In genomic region chr16:56245197-56245596, GRCh38 we compare ENCODE assay signal across 16 cellular contexts. TPM values are rescaled to one million over a fixed set of nuclear protein-coding genes. Genes with fewer than 3 reads are reported as not detected.
DNase-seq lines count a peak whose midpoint lies in the region; ATAC-seq and TF ChIP-seq lines count a peak whose summit lies in the region.
"Had no signal": no experiment of that assay in that cellular context is flagged by ENCODE, and none has a peak within 500 bp of the region (broad histone marks: within the 10 kb centered on the region; RNA-seq: fewer than 3 reads in every experiment).

No MANE protein-coding gene starts in this region.

- H3K27ac Mint-ChIP-seq in chondrocyte (ENCODE audit: unreplicated experiment) (peak overlapping the region; percentile 61), nephron (peak overlapping the region in 2 of 3 experiments; percentile 30 to 83)
- H3K27ac Mint-ChIP-seq in activated CD4-positive, alpha-beta memory T cell treated with anti-CD3 and anti-CD28 coated beads, Interleukin-2, amount 10 ng/mL, durations not matched to agents 7 days and 5 days: no peak overlapping the region
- H3K27ac Mint-ChIP-seq: activated T-helper 2 cell treated with anti-CD3 and anti-CD28 coated beads, Interferon-gamma antibody, Interleukin-2, Interleukin-4, amounts not matched to agents 10 μg/mL and 5 μg/mL and 100 μg/mL, durations not matched to agents 14 hours and 24 hours and 36 hours; CD4-positive, CD25-positive, alpha-beta regulatory T cell; naive thymus-derived CD8-positive, alpha-beta T cell had no signal

- peaks cover 0 to 13% (median 0%) of the 10 kb centered on the region in 3 donors for H3K4me1 ChIP-seq in gastroesophageal sphincter

- H3K9me3 Mint-ChIP-seq in chondrocyte (ENCODE audit: low read depth) (no peaks in the 10 kb centered on the region), nephron (no peaks in the 10 kb centered on the region)
- H3K9me3 Mint-ChIP-seq in activated CD4-positive, alpha-beta memory T cell treated with anti-CD3 and anti-CD28 coated beads, Interleukin-2, amount 10 ng/mL, durations not matched to agents 7 days and 5 days: no peaks in the 10 kb centered on the region
- H3K9me3 Mint-ChIP-seq: activated T-helper 2 cell treated with anti-CD3 and anti-CD28 coated beads, Interferon-gamma antibody, Interleukin-2, Interleukin-4, amounts not matched to agents 10 μg/mL and 5 μg/mL and 100 μg/mL, durations not matched to agents 14 hours and 24 hours and 36 hours; CD4-positive, CD25-positive, alpha-beta regulatory T cell; naive thymus-derived CD8-positive, alpha-beta T cell had no signal

- no peak for TF ChIP-seq POLR2A in gastroesophageal sphincter (IDR thresholded peaks at IDR 0.05)

- no peaks in the 10 kb centered on the region for H3K9me3 ChIP-seq in gastroesophageal sphincter

- H3K27ac ChIP-seq in C4-2B (peak overlapping the region; percentile 43; the same call in 1 of the 2 replicates), gastroesophageal sphincter (no peak overlapping the region)

- H3K27me3 Mint-ChIP-seq in chondrocyte (ENCODE audit: low read depth) (peaks cover 8% of the 10 kb centered on the region), nephron (ENCODE audit: low read depth) (peaks cover 14% of the 10 kb centered on the region)
- no peaks in the 10 kb centered on the region for H3K27me3 Mint-ChIP-seq in activated CD4-positive, alpha-beta memory T cell treated with anti-CD3 and anti-CD28 coated beads, Interleukin-2, amount 10 ng/mL, durations not matched to agents 7 days and 5 days

- no peak overlapping the region for H3K4me3 ChIP-seq in gastroesophageal sphincter

- DNase-seq in M059J (ENCODE audit: low read depth): peak; percentile 98
- DNase-seq in chondrocyte (ENCODE audit: low spot score): no peak
- no peak for DNase-seq in activated CD4-positive, alpha-beta memory T cell treated with anti-CD3 and anti-CD28 coated beads, Interleukin-2, amount 10 ng/mL, durations not matched to agents 7 days and 5 days
- DNase-seq in LoVo (ENCODE audit: low spot score): no peak
- DNase-seq in NCI-H446 (lab: John Stamatoyannopoulos, UW): no peak
- DNase-seq: activated CD4-positive, alpha-beta T cell treated with anti-CD3 and anti-CD28 coated beads, Interleukin-2, amount 50 U/mL, for 48 hours; CD4-positive, CD25-positive, alpha-beta regulatory T cell; naive thymus-derived CD8-positive, alpha-beta T cell; NCI-H187; NCI-H774; Right ventricle myocardium superior; stimulated activated CD4-positive, alpha-beta T cell treated with anti-CD3 and anti-CD28 coated beads, Interleukin-4, amount 100 ng/mL, for 24 hours had no signal

- H3K36me3 Mint-ChIP-seq in chondrocyte (ENCODE audit: low read depth): no peaks in the 10 kb centered on the region
- H3K36me3 Mint-ChIP-seq in nephron (ENCODE audit: low read depth): no peaks in the 10 kb centered on the region
- H3K36me3 Mint-ChIP-seq in activated CD4-positive, alpha-beta memory T cell treated with anti-CD3 and anti-CD28 coated beads, Interleukin-2, amount 10 ng/mL, durations not matched to agents 7 days and 5 days (ENCODE audit: low read depth): no peaks in the 10 kb centered on the region
- H3K36me3 Mint-ChIP-seq: CD4-positive, CD25-positive, alpha-beta regulatory T cell; naive thymus-derived CD8-positive, alpha-beta T cell had no signal

- POLR2A ChIA-PET in activated CD4-positive, alpha-beta memory T cell treated with anti-CD3 and anti-CD28 coated beads, Interleukin-2, amount 10 ng/mL, durations not matched to agents 7 days and 5 days (lab: Charles Lee): no interaction called here

- H3K4me3 Mint-ChIP-seq in chondrocyte (ENCODE audit: unreplicated experiment): no peak overlapping the region
- H3K4me3 Mint-ChIP-seq in nephron: no peak overlapping the region
- H3K4me3 Mint-ChIP-seq in activated CD4-positive, alpha-beta memory T cell treated with anti-CD3 and anti-CD28 coated beads, Interleukin-2, amount 10 ng/mL, durations not matched to agents 7 days and 5 days: no peak overlapping the region
- H3K4me3 Mint-ChIP-seq: CD4-positive, CD25-positive, alpha-beta regulatory T cell; naive thymus-derived CD8-positive, alpha-beta T cell had no signal

- ATAC-seq in gastroesophageal sphincter: no peak
- ATAC-seq: naive thymus-derived CD8-positive, alpha-beta T cell had no signal

- H3K36me3 ChIP-seq in gastroesophageal sphincter: no peaks in the 10 kb centered on the region

- no peak for TF ChIP-seq EP300 in gastroesophageal sphincter (IDR thresholded peaks at IDR 0.05)

- 78 to 93% methylated on average over 3 to 6 of the region's 6 CpGs for WGBS in gastroesophageal sphincter (ENCODE audit: low coverage in 1 of 2), 2 donors

- peaks cover 15% of the 10 kb centered on the region for H3K4me1 Mint-ChIP-seq in chondrocyte (ENCODE audit: low read depth)
- H3K4me1 Mint-ChIP-seq in nephron: no peaks in the 10 kb centered on the region
- no peaks in the 10 kb centered on the region for H3K4me1 Mint-ChIP-seq in activated CD4-positive, alpha-beta memory T cell treated with anti-CD3 and anti-CD28 coated beads, Interleukin-2, amount 10 ng/mL, durations not matched to agents 7 days and 5 days
- H3K4me1 Mint-ChIP-seq: CD4-positive, CD25-positive, alpha-beta regulatory T cell; naive thymus-derived CD8-positive, alpha-beta T cell had no signal

- CTCF ChIA-PET in activated CD4-positive, alpha-beta memory T cell treated with anti-CD3 and anti-CD28 coated beads, Interleukin-2, amount 10 ng/mL, durations not matched to agents 7 days and 5 days (lab: Charles Lee): no interaction called here

- TF ChIP-seq CTCF in C4-2B (conservative IDR thresholded peaks at IDR 0.05) (no peak), chondrocyte (IDR thresholded peaks at IDR 0.05) (no peak), nephron (IDR thresholded peaks at IDR 0.05; ENCODE audit: unreplicated experiment in 3 of 3) (no peak), gastroesophageal sphincter (IDR thresholded peaks at IDR 0.05) (no peak)

- no peaks in the 10 kb centered on the region for H3K27me3 ChIP-seq in gastroesophageal sphincter

RNA-seq across cellular contexts. Expression of gene GNAO1, which starts 53.9 kb away (rescaled TPM):
- 3.2 and 10.9 TPM in 2 replicates for total RNA-seq in M059J (2014; rRNA removed; shearing (Covaris generic))
- 0.60 to 1.2 TPM (median 0.85 TPM) in 3 replicates for total RNA-seq in chondrocyte
- 10 to 100 TPM in 2 of 4 donors, 1 to 10 TPM in 2; 3.4 to 21.0 (median 11.0) TPM for total RNA-seq in gastroesophageal sphincter
- 1 to 10 TPM; 1.8 to 2.3 TPM for total RNA-seq in activated CD4-positive, alpha-beta memory T cell treated with anti-CD3 and anti-CD28 coated beads, Interleukin-2, amount 10 ng/mL, durations not matched to agents 7 days and 5 days
